Comparison of ENCODE assay signal across 8 cellular contexts in genomic region chr1:152047954-152048640, GRCh38. TPM values are rescaled to one million over a fixed set of nuclear protein-coding genes. Genes with fewer than 3 reads are reported as not detected.
DNase-seq lines count a peak whose midpoint lies in the region; ATAC-seq, FAIRE-seq and TF ChIP-seq lines count a peak whose summit lies in the region.

No MANE protein-coding gene starts in this region.

- peak; percentile 94 for FAIRE-seq in RCC 7860 (lab: Jason Lieb, UNC)

- intact Hi-C loops in CD8-positive, alpha-beta T cell (cut with DNase I, micrococcal nuclease) = loop anchor here (1.0 to 5.0 kb wide), 2 partner anchors 13 to 141 kb away; partner anchors contain the start of gene THEM4 (in 1 of the 2)
- intact Hi-C loops in activated T-helper 1 cell treated with anti-CD3 and anti-CD28 coated beads, Interleukin-12 subunit alpha, Interleukin-12 subunit beta, Interleukin-2, Interleukin-4 antibody, amounts not matched to agents 30 ng/mL and 10 ng/mL and 1 ng/mL, durations not matched to agents 14 hours and 24 hours and 36 hours (cut with micrococcal nuclease) = loop anchor here (1.0 kb wide), 1 partner anchor 11 kb away; the partner anchor contains the start of gene S100A11

- peak overlapping the region; percentile 54 for H3K27ac ChIP-seq in CD8-positive, alpha-beta T cell (ENCODE audit: low read depth, low read length)

- H3K9me3 Mint-ChIP-seq in CD8-positive, alpha-beta T cell = no peaks in the 10 kb centered on the region
- no peaks in the 10 kb centered on the region for H3K9me3 Mint-ChIP-seq in activated T-helper 1 cell treated with anti-CD3 and anti-CD28 coated beads, Interleukin-12 subunit alpha, Interleukin-12 subunit beta, Interleukin-2, Interleukin-4 antibody, amounts not matched to agents 30 ng/mL and 10 ng/mL and 1 ng/mL, durations not matched to agents 14 hours and 24 hours and 36 hours
- H3K9me3 Mint-ChIP-seq in nephron progenitor cell = no peaks in the 10 kb centered on the region
- H3K9me3 Mint-ChIP-seq in stimulated activated naive CD8-positive, alpha-beta T cell treated with anti-CD3 and anti-CD28 coated beads, Interleukin-15, Interleukin-2, amounts not matched to agents 100 ng/mL and 50 ng/mL, for 24 hours = no peaks in the 10 kb centered on the region

- H3K27ac Mint-ChIP-seq in CD8-positive, alpha-beta T cell = peak overlapping the region; percentile 98
- H3K27ac Mint-ChIP-seq in activated T-helper 1 cell treated with anti-CD3 and anti-CD28 coated beads, Interleukin-12 subunit alpha, Interleukin-12 subunit beta, Interleukin-2, Interleukin-4 antibody, amounts not matched to agents 30 ng/mL and 10 ng/mL and 1 ng/mL, durations not matched to agents 14 hours and 24 hours and 36 hours = peak overlapping the region; percentile 96
- H3K27ac Mint-ChIP-seq in nephron progenitor cell = peak overlapping the region; percentile 96
- H3K27ac Mint-ChIP-seq in stimulated activated naive CD8-positive, alpha-beta T cell treated with anti-CD3 and anti-CD28 coated beads, Interleukin-15, Interleukin-2, amounts not matched to agents 100 ng/mL and 50 ng/mL, for 24 hours = peak overlapping the region; percentile 99

- peaks cover 20% of the 10 kb centered on the region for H3K4me1 ChIP-seq in CD8-positive, alpha-beta T cell (ENCODE audit: insufficient read depth, low read length)

- peak; percentile 89 for ATAC-seq in CD8-positive, alpha-beta T cell
- peak; percentile 94 for ATAC-seq in GM19324 (IDR thresholded peaks at IDR 0.05; ENCODE audit: low FRiP score, unreplicated experiment)
- peak; percentile 91 for ATAC-seq in HG03460 (IDR thresholded peaks at IDR 0.05; ENCODE audit: unreplicated experiment)

- no peaks in the 10 kb centered on the region for H3K36me3 Mint-ChIP-seq in CD8-positive, alpha-beta T cell
- peaks cover 2% of the 10 kb centered on the region for H3K36me3 Mint-ChIP-seq in activated T-helper 1 cell treated with anti-CD3 and anti-CD28 coated beads, Interleukin-12 subunit alpha, Interleukin-12 subunit beta, Interleukin-2, Interleukin-4 antibody, amounts not matched to agents 30 ng/mL and 10 ng/mL and 1 ng/mL, durations not matched to agents 14 hours and 24 hours and 36 hours (ENCODE audit: low read depth)
- no peaks in the 10 kb centered on the region for H3K36me3 Mint-ChIP-seq in nephron progenitor cell (ENCODE audit: low read depth)
- no peaks in the 10 kb centered on the region for H3K36me3 Mint-ChIP-seq in stimulated activated naive CD8-positive, alpha-beta T cell treated with anti-CD3 and anti-CD28 coated beads, Interleukin-15, Interleukin-2, amounts not matched to agents 100 ng/mL and 50 ng/mL, for 24 hours (ENCODE audit: low read depth)

- peaks cover 2% of the 10 kb centered on the region for H3K27me3 Mint-ChIP-seq in CD8-positive, alpha-beta T cell (ENCODE audit: low read depth)
- peaks cover 3% of the 10 kb centered on the region for H3K27me3 Mint-ChIP-seq in activated T-helper 1 cell treated with anti-CD3 and anti-CD28 coated beads, Interleukin-12 subunit alpha, Interleukin-12 subunit beta, Interleukin-2, Interleukin-4 antibody, amounts not matched to agents 30 ng/mL and 10 ng/mL and 1 ng/mL, durations not matched to agents 14 hours and 24 hours and 36 hours (ENCODE audit: insufficient read depth)
- H3K27me3 Mint-ChIP-seq in nephron progenitor cell (ENCODE audit: low read depth, poor library complexity) = peaks cover 10% of the 10 kb centered on the region
- H3K27me3 Mint-ChIP-seq in stimulated activated naive CD8-positive, alpha-beta T cell treated with anti-CD3 and anti-CD28 coated beads, Interleukin-15, Interleukin-2, amounts not matched to agents 100 ng/mL and 50 ng/mL, for 24 hours = peaks cover 3% of the 10 kb centered on the region

- CTCF ChIA-PET in CD8-positive, alpha-beta T cell (lab: Charles Lee) = interaction anchor here (1.1 to 19.0 kb wide), 4 partner anchors 11 to 410 kb away, joined by 5 to 308 read pairs (median 66); partner anchors contain the start of gene S100A11

- H3K4me3 ChIP-seq in CD8-positive, alpha-beta T cell (ENCODE audit: low read depth, low read length) = peak overlapping the region; percentile 15
- H3K4me3 ChIP-seq in fibroblast of mammary gland (ENCODE audit: control insufficient read depth, low read depth, low read length) = peak overlapping the region; percentile 23

- H3K27me3 ChIP-seq in CD8-positive, alpha-beta T cell (ENCODE audit: insufficient read depth, low read length) = no peaks in the 10 kb centered on the region

- peak overlapping the region; percentile 68 for H3K4me3 Mint-ChIP-seq in CD8-positive, alpha-beta T cell
- H3K4me3 Mint-ChIP-seq in activated T-helper 1 cell treated with anti-CD3 and anti-CD28 coated beads, Interleukin-12 subunit alpha, Interleukin-12 subunit beta, Interleukin-2, Interleukin-4 antibody, amounts not matched to agents 30 ng/mL and 10 ng/mL and 1 ng/mL, durations not matched to agents 14 hours and 24 hours and 36 hours = peak overlapping the region; percentile 80
- H3K4me3 Mint-ChIP-seq in nephron progenitor cell = peak overlapping the region; percentile 77
- peak overlapping the region; percentile 85 for H3K4me3 Mint-ChIP-seq in stimulated activated naive CD8-positive, alpha-beta T cell treated with anti-CD3 and anti-CD28 coated beads, Interleukin-15, Interleukin-2, amounts not matched to agents 100 ng/mL and 50 ng/mL, for 24 hours

- peak; percentile 64 to 91 (median 83) for DNase-seq in CD8-positive, alpha-beta T cell
- peak; percentile 100 for DNase-seq in RCC 7860 (ENCODE audit: low spot score)
- DNase-seq in activated T-helper 1 cell treated with anti-CD3 and anti-CD28 coated beads, Interleukin-12 subunit alpha, Interleukin-12 subunit beta, Interleukin-2, Interleukin-4 antibody, amounts not matched to agents 30 ng/mL and 10 ng/mL and 1 ng/mL, durations not matched to agents 14 hours and 24 hours and 36 hours (ENCODE audit: low spot score) = peak; percentile 83
- DNase-seq in fibroblast of mammary gland (ENCODE audit: low read depth) = peak; percentile 99
- peak; percentile 78 for DNase-seq in nephron progenitor cell

- H3K36me3 ChIP-seq in CD8-positive, alpha-beta T cell (ENCODE audit: insufficient read depth, low read length) = no peaks in the 10 kb centered on the region

- TF ChIP-seq CTCF in CD8-positive, alpha-beta T cell (IDR thresholded peaks at IDR 0.05) = peak; percentile 43
- peak; percentile 55 for TF ChIP-seq CTCF in fibroblast of mammary gland (conservative IDR thresholded peaks at IDR 0.05; ENCODE audit: control insufficient read depth, insufficient read depth, low read depth, low read length)
- peak; percentile 55 for TF ChIP-seq CTCF in nephron progenitor cell (IDR thresholded peaks at IDR 0.05)

- no peaks in the 10 kb centered on the region for H3K9me3 ChIP-seq in CD8-positive, alpha-beta T cell (ENCODE audit: low read length)

- peaks cover 19% of the 10 kb centered on the region for H3K4me1 Mint-ChIP-seq in CD8-positive, alpha-beta T cell (ENCODE audit: low read depth)
- peaks cover 41% of the 10 kb centered on the region for H3K4me1 Mint-ChIP-seq in activated T-helper 1 cell treated with anti-CD3 and anti-CD28 coated beads, Interleukin-12 subunit alpha, Interleukin-12 subunit beta, Interleukin-2, Interleukin-4 antibody, amounts not matched to agents 30 ng/mL and 10 ng/mL and 1 ng/mL, durations not matched to agents 14 hours and 24 hours and 36 hours (ENCODE audit: low read depth)
- H3K4me1 Mint-ChIP-seq in nephron progenitor cell = peaks cover 30% of the 10 kb centered on the region
- peaks cover 40% of the 10 kb centered on the region for H3K4me1 Mint-ChIP-seq in stimulated activated naive CD8-positive, alpha-beta T cell treated with anti-CD3 and anti-CD28 coated beads, Interleukin-15, Interleukin-2, amounts not matched to agents 100 ng/mL and 50 ng/mL, for 24 hours (ENCODE audit: low read depth)

- POLR2A ChIA-PET in CD8-positive, alpha-beta T cell (lab: Charles Lee) = interaction anchor here (1.6 to 4.7 kb wide), 3 partner anchors 12 to 138 kb away, joined by 5 to 41 read pairs (median 6); partner anchors contain the start of gene S100A11

RNA-seq across cellular contexts. Expression of gene S100A11, which starts 11.3 kb away (rescaled TPM):
- 1 to 10 TPM; 7.5 to 7.8 TPM for total RNA-seq in CD8-positive, alpha-beta T cell
- total RNA-seq in activated T-helper 1 cell treated with anti-CD3 and anti-CD28 coated beads, Interleukin-12 subunit alpha, Interleukin-12 subunit beta, Interleukin-2, Interleukin-4 antibody, amounts not matched to agents 30 ng/mL and 10 ng/mL and 1 ng/mL, durations not matched to agents 14 hours and 24 hours and 36 hours = 203 and 205 TPM in 2 replicates

RNA-seq across cellular contexts. Expression of gene TCHHL1, which starts 40.8 kb away (rescaled TPM):
- not detected for total RNA-seq in CD8-positive, alpha-beta T cell
- not detected in 2 replicates for total RNA-seq in activated T-helper 1 cell treated with anti-CD3 and anti-CD28 coated beads, Interleukin-12 subunit alpha, Interleukin-12 subunit beta, Interleukin-2, Interleukin-4 antibody, amounts not matched to agents 30 ng/mL and 10 ng/mL and 1 ng/mL, durations not matched to agents 14 hours and 24 hours and 36 hours

RNA-seq across cellular contexts. Expression of gene S100A10, which starts 54.4 kb away (rescaled TPM):
- 100 to 1,000 TPM; 132 to 138 TPM for total RNA-seq in CD8-positive, alpha-beta T cell
- 105 and 106 TPM in 2 replicates for total RNA-seq in activated T-helper 1 cell treated with anti-CD3 and anti-CD28 coated beads, Interleukin-12 subunit alpha, Interleukin-12 subunit beta, Interleukin-2, Interleukin-4 antibody, amounts not matched to agents 30 ng/mL and 10 ng/mL and 1 ng/mL, durations not matched to agents 14 hours and 24 hours and 36 hours

Comparison
In these comparisons a context has a peak if more than half of its experiments do, and no peak if none do; other contexts are left out.
1. Peak in every context shown above with its lines: DNase-seq, ATAC-seq, H3K4me3 ChIP-seq and H3K27ac ChIP-seq.
2. RNA of gene S100A11, which starts 11.3 kb away (total RNA-seq): 203 to 205 TPM in activated T-helper 1 cell treated with anti-CD3 and anti-CD28 coated beads, Interleukin-12 subunit alpha, Interleukin-12 subunit beta, Interleukin-2, Interleukin-4 antibody, amounts not matched to agents 30 ng/mL and 10 ng/mL and 1 ng/mL, durations not matched to agents 14 hours and 24 hours and 36 hours; 7.5 to 7.8 TPM in CD8-positive, alpha-beta T cell; every median in the first group is over 10 times any median in the second.